ENCODE assay signal across 16 cellular contexts in the genomic region with DNA sequence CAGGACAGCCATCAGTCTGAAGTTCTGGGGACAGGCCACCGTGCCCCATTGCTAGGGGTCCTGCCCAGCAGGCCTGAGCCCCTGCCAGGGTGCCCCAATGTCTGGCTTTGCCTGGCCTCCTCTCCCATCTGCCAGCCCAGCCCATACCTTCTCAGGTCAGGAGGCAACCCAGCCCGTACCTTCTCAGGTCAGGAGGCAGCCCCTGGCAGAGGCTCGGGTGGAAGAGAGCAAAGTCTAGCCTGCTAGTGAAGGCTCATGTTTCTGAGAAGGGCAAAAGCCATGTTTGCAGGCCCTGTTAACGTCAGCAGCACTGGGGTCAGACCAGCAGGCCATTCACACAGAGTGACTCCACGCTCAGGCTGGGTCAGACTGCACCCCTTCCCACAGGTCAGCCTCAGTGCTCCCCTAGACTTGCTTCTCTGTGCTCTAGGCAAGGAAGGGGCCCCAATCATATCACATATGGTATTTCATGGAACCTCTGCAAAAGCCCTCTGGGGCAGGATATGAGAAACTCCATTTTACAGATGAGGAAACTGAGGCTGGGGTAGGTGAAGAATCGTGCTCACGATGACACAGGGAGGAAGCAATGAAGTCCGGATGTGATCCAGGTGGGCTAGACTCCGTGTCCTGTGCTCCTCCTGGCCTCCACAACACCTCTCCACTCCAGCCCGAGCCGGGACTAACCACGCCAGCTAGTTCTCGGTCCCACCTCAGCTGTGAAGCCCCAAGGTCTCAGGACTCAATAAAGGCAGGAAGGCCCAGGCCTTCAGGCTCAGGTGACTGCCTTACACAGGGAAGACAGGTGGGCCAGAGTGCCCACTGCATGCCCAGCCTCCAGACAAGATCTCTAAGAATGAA. TPM values are rescaled to one million over a fixed set of nuclear protein-coding genes. Genes with fewer than 3 reads are reported as not detected.
DNase-seq lines count a peak whose midpoint lies in the region; ATAC-seq, FAIRE-seq and TF ChIP-seq lines count a peak whose summit lies in the region.
"Had no signal": no experiment of that assay in that cellular context is flagged by ENCODE, and none has a peak within 500 bp of the region (broad histone marks: within the 10 kb centered on the region; RNA-seq: fewer than 3 reads in every experiment).

No MANE protein-coding gene starts in this region.

- H3K36me3 Mint-ChIP-seq in H9 (ENCODE audit: insufficient read depth in 1 of 3, low read depth in 3 of 3) (peaks cover 8 to 18% (median 14%) of the 10 kb centered on the region in 3 experiments), MCF 10A (ENCODE audit: insufficient read depth, unreplicated experiment) (peaks cover 20% of the 10 kb centered on the region)
- H3K36me3 Mint-ChIP-seq in activated naive CD4-positive, alpha-beta T cell treated with anti-CD3 and anti-CD28 coated beads for 36 hours (ENCODE audit: low read depth) = no peaks in the 10 kb centered on the region

- H4K8ac ChIP-seq in H9 (replicated peaks; ENCODE audit: insufficient read length, low read depth, low read length) = no peak overlapping the region

- H3K4me1 Mint-ChIP-seq in H9 (peaks cover 24 to 36% of the 10 kb centered on the region in 2 experiments), MCF 10A (ENCODE audit: insufficient read depth, unreplicated experiment) (peaks cover 67% of the 10 kb centered on the region)
- H3K4me1 Mint-ChIP-seq in activated naive CD4-positive, alpha-beta T cell treated with anti-CD3 and anti-CD28 coated beads for 36 hours (ENCODE audit: low read depth) = no peaks in the 10 kb centered on the region

- H3K23ac ChIP-seq in H9 (ENCODE audit: insufficient read length, low read depth, low read length) = no peak overlapping the region

- no peak overlapping the region for H3K4me2 ChIP-seq in H9 (ENCODE audit: insufficient read depth, insufficient read length, low read length)

- H3K27me3 Mint-ChIP-seq in H9 (ENCODE audit: low read depth) (no peaks in the 10 kb centered on the region), MCF 10A (ENCODE audit: insufficient read depth, unreplicated experiment) (no peaks in the 10 kb centered on the region)
- H3K27me3 Mint-ChIP-seq in activated naive CD4-positive, alpha-beta T cell treated with anti-CD3 and anti-CD28 coated beads for 36 hours (ENCODE audit: low read depth) = peaks cover 6% of the 10 kb centered on the region

- H4K20me1 ChIP-seq in H9 (ENCODE audit: control insufficient read depth, insufficient read depth, insufficient read length) = no peaks in the 10 kb centered on the region

- no peaks in the 10 kb centered on the region for H3K27me3 ChIP-seq in H9 (ENCODE audit: insufficient read depth, low read length)
- H3K27me3 ChIP-seq in small intestine (ENCODE audit: control insufficient read depth in 2 of 2, insufficient read depth in 2 of 2, low read length in 2 of 2) = no peaks in the 10 kb centered on the region
- no peaks in the 10 kb centered on the region for H3K27me3 ChIP-seq in esophagus muscularis mucosa
- H3K27me3 ChIP-seq: gastroesophageal sphincter had no signal

- H3K4me1 ChIP-seq in H9 (ENCODE audit: insufficient read depth, low read length) (no peaks in the 10 kb centered on the region; the same call in 1 of the 2 replicates), small intestine (ENCODE audit: control insufficient read depth in 2 of 2, insufficient read depth in 1 of 2, low read depth in 1 of 2, low read length in 1 of 2) (peaks cover 0 to 4% of the 10 kb centered on the region in 2 donors), esophagus muscularis mucosa (no peaks in the 10 kb centered on the region)
- H3K4me1 ChIP-seq: gastroesophageal sphincter had no signal

- H3K56ac ChIP-seq in H9 (ENCODE audit: insufficient read length, low read depth, low read length) = no peak overlapping the region

- no peak overlapping the region for H3K4ac ChIP-seq in H9 (ENCODE audit: low read depth, low read length)

- H2BK12ac ChIP-seq in H9 (ENCODE audit: insufficient read length, low read depth, low read length) = no peak overlapping the region

- H2BK5ac ChIP-seq in H9 (ENCODE audit: insufficient read length, low read length) = no peak overlapping the region

- no peak for FAIRE-seq in small intestine (lab: Jason Lieb, UNC)
- FAIRE-seq: endothelial cell of umbilical vein, G401.6 had no signal

- H2BK20ac ChIP-seq in H9 (ENCODE audit: low read depth, low read length, poor library complexity, severe bottlenecking) = no peak overlapping the region

- no peak overlapping the region for H3K9ac ChIP-seq in H9 (ENCODE audit: extremely low read depth, insufficient read length, low read length)

- H4K5ac ChIP-seq in H9 (ENCODE audit: insufficient read length, low read depth, low read length) = no peak overlapping the region

- WGBS in H9 (ENCODE audit: extremely low coverage, insufficient read length, low lambda C conversion rate) = no CpG with 5 or more reads among the region's 13 CpGs
- WGBS in small intestine, 3 donors = 50 to 77% (median 56%) methylated on average over 13 of the region's 13 CpGs
- WGBS in esophagus muscularis mucosa = 95% methylated on average over 8 of the region's 13 CpGs

- intact Hi-C loops in MCF 10A (cut with micrococcal nuclease) = no loop called here
- intact Hi-C loops in esophagus muscularis mucosa (cut with DNase I) = no loop called here
- intact Hi-C loops in activated naive CD4-positive, alpha-beta T cell treated with anti-CD3 and anti-CD28 coated beads for 36 hours (cut with micrococcal nuclease) = no loop called here

- H2BK120ac ChIP-seq in H9 (ENCODE audit: low read depth, low read length, poor library complexity, severe bottlenecking) = no peak overlapping the region

- no peak for TF ChIP-seq EP300 in esophagus muscularis mucosa (IDR thresholded peaks at IDR 0.05)

- H3K27ac Mint-ChIP-seq in H9 (peak overlapping the region; percentile 15 to 85 (median 32); a peak in 4 of 7 replicates), MCF 10A (ENCODE audit: low read depth, unreplicated experiment) (peak overlapping the region; percentile 88)
- no peak overlapping the region for H3K27ac Mint-ChIP-seq in activated naive CD4-positive, alpha-beta T cell treated with anti-CD3 and anti-CD28 coated beads for 36 hours

- H3K27ac ChIP-seq in H9 (ENCODE audit: insufficient read length, low read depth, low read length) = no peak overlapping the region
- peak overlapping the region; percentile 82 to 88 for H3K27ac ChIP-seq in small intestine (ENCODE audit: low read depth in 1 of 2, low read length in 1 of 2)
- no peak overlapping the region for H3K27ac ChIP-seq in esophagus muscularis mucosa (replicated peaks in 1 of 4)
- H3K27ac ChIP-seq: gastroesophageal sphincter had no signal

- no peaks in the 10 kb centered on the region for H3K23me2 ChIP-seq in H9 (ENCODE audit: insufficient read length, low read depth, low read length, poor library complexity, severe bottlenecking)

- TF ChIP-seq POLR2A in esophagus muscularis mucosa (IDR thresholded peaks at IDR 0.05; ENCODE audit: low read depth) = no peak

- H3K4me3 Mint-ChIP-seq in H9 = peak overlapping the region in 1 of 2 experiments; percentile 48; a peak in 2 of 5 replicates
- H3K4me3 Mint-ChIP-seq in MCF 10A (ENCODE audit: unreplicated experiment) = no peak overlapping the region
- H3K4me3 Mint-ChIP-seq in activated naive CD4-positive, alpha-beta T cell treated with anti-CD3 and anti-CD28 coated beads for 36 hours = no peak overlapping the region

- no peak for TF ChIP-seq CTCF in H9 (conservative IDR thresholded peaks at IDR 0.05)
- no peak for TF ChIP-seq CTCF in MCF 10A (IDR thresholded peaks at IDR 0.05; ENCODE audit: unreplicated experiment)
- no peak for TF ChIP-seq CTCF in esophagus muscularis mucosa (IDR thresholded peaks at IDR 0.05)

- DNase-seq in H9 (no peak), MCF 10A (ENCODE audit: unreplicated experiment) (no peak), left lobe of liver (ENCODE audit: low spot score) (peak; percentile 96), small intestine (peak; percentile 96), esophagus muscularis mucosa (ENCODE audit: extremely low spot score) (no peak)
- DNase-seq in activated naive CD4-positive, alpha-beta T cell treated with anti-CD3 and anti-CD28 coated beads for 36 hours = no peak
- DNase-seq: activated gamma-delta T cell treated with Interleukin-2 at 50 U/mL for 16 hours, lower lobe of right lung, NCI-H2081, NCI-H524, T-helper 9 cell had no signal

- no peaks in the 10 kb centered on the region for H3K79me1 ChIP-seq in H9 (ENCODE audit: insufficient read depth, low read depth, low read length, poor library complexity, severe bottlenecking)

- BruUV-seq in MCF 10A (replicated peaks; lab: Mats Ljungman, UMichigan) = no TSS peak

- H3K9me3 Mint-ChIP-seq in H9 (no peaks in the 10 kb centered on the region), MCF 10A (ENCODE audit: unreplicated experiment) (no peaks in the 10 kb centered on the region)
- H3K9me3 Mint-ChIP-seq in activated naive CD4-positive, alpha-beta T cell treated with anti-CD3 and anti-CD28 coated beads for 36 hours = no peaks in the 10 kb centered on the region

- CTCF ChIA-PET in MCF 10A (lab: Yijun Ruan, JAX) = interaction anchor here (0.5 to 5.8 kb wide), 10 partner anchors 8 to 111 kb away, joined by 3 to 32 read pairs (median 6); partner anchors contain the start of gene SDC1
- CTCF ChIA-PET in activated naive CD4-positive, alpha-beta T cell treated with anti-CD3 and anti-CD28 coated beads for 36 hours (lab: Charles Lee) = interaction anchor here (0.6 kb wide), 1 partner anchor 10 kb away, joined by 3 read pairs; no protein-coding TSS in a partner anchor

- H2AFZ ChIP-seq in H9 (ENCODE audit: low read length) = no peak overlapping the region

- POLR2A ChIA-PET in MCF 10A (lab: Yijun Ruan, JAX) = interaction anchor here (0.9 to 13.0 kb wide), 9 partner anchors 7 to 164 kb away, joined by 3 to 222 read pairs (median 17); partner anchors contain the start of genes LAPTM4A and SDC1

- H3K9me3 ChIP-seq in H9 (ENCODE audit: control insufficient read depth, low read depth, low read length) = no peaks in the 10 kb centered on the region
- no peaks in the 10 kb centered on the region for H3K9me3 ChIP-seq in small intestine (ENCODE audit: control insufficient read depth, low read depth)
- H3K9me3 ChIP-seq in esophagus muscularis mucosa = no peaks in the 10 kb centered on the region
- H3K9me3 ChIP-seq: gastroesophageal sphincter, lower lobe of right lung had no signal

- H3K18ac ChIP-seq in H9 (ENCODE audit: insufficient read length, low read depth, low read length) = no peak overlapping the region

- H3K36me3 ChIP-seq in small intestine (ENCODE audit: control insufficient read depth in 2 of 2, insufficient read depth in 2 of 2, low read length in 2 of 2) = no peaks in the 10 kb centered on the region
- H3K36me3 ChIP-seq in esophagus muscularis mucosa = no peaks in the 10 kb centered on the region
- H3K36me3 ChIP-seq: gastroesophageal sphincter, lower lobe of right lung had no signal

- ATAC-seq in left lobe of liver (peak; percentile 45), GM19324 (IDR thresholded peaks at IDR 0.05; ENCODE audit: low FRiP score, unreplicated experiment) (no peak), HG02852 (IDR thresholded peaks at IDR 0.05; ENCODE audit: unreplicated experiment) (no peak)
- ATAC-seq: gastroesophageal sphincter, lower lobe of right lung had no signal

- H3K4me3 ChIP-seq in small intestine (ENCODE audit: low read depth in 1 of 2, low read length in 2 of 2) = no peak overlapping the region
- no peak overlapping the region for H3K4me3 ChIP-seq in esophagus muscularis mucosa
- H3K4me3 ChIP-seq: gastroesophageal sphincter, lower lobe of right lung had no signal

- H2BK15ac ChIP-seq in H9 (ENCODE audit: low read depth, low read length) = no peak overlapping the region

- peak overlapping the region; percentile 13; the same call in 1 of the 2 replicates for H3K14ac ChIP-seq in H9 (ENCODE audit: insufficient read depth, low read length)

- peaks cover 13% of the 10 kb centered on the region; the same call in 1 of the 2 replicates for H3K79me2 ChIP-seq in H9 (ENCODE audit: insufficient read depth, low read length)

- H3T11ph ChIP-seq in H9 (ENCODE audit: low read length) = no peak overlapping the region

- no peak overlapping the region for H4K91ac ChIP-seq in H9 (ENCODE audit: insufficient read length, low read depth, low read length)

- no peak overlapping the region for H2AK5ac ChIP-seq in H9 (ENCODE audit: insufficient read length, low read length)

RNA-seq across cellular contexts. Expression of gene SDC1, which starts 9.5 kb away (rescaled TPM):
- total RNA-seq in H9 (2021) (22.3 and 25.1 TPM in 2 replicates), MCF 10A (2022) (214 and 232 TPM in 2 replicates), left lobe of liver (537 TPM), esophagus muscularis mucosa (1 to 10 TPM in 1 of 4 donors, under 1 TPM in 3; 0.33 to 1.6 (median 0.47) TPM)
- polyA plus RNA-seq in small intestine = 10 to 100 TPM; 36.9 to 89.9 (median 38.9) TPM
- total RNA-seq in activated naive CD4-positive, alpha-beta T cell treated with anti-CD3 and anti-CD28 coated beads for 36 hours = under 1 TPM; 0.67 TPM

Comparison
In these comparisons a context has a peak if more than half of its experiments do, and no peak if none do; other contexts are left out.
1. DNase-seq: peak in left lobe of liver (single experiment) and small intestine (single experiment); none in H9 (single experiment), MCF 10A (single experiment), esophagus muscularis mucosa (single experiment) and activated naive CD4-positive, alpha-beta T cell treated with anti-CD3 and anti-CD28 coated beads for 36 hours (single experiment).
2. H3K27ac ChIP-seq: peak in small intestine (2 of 2); none in H9 (single experiment) and esophagus muscularis mucosa (0 of 4).